ENCODE assay signal across 14 cellular contexts in the genomic region with DNA sequence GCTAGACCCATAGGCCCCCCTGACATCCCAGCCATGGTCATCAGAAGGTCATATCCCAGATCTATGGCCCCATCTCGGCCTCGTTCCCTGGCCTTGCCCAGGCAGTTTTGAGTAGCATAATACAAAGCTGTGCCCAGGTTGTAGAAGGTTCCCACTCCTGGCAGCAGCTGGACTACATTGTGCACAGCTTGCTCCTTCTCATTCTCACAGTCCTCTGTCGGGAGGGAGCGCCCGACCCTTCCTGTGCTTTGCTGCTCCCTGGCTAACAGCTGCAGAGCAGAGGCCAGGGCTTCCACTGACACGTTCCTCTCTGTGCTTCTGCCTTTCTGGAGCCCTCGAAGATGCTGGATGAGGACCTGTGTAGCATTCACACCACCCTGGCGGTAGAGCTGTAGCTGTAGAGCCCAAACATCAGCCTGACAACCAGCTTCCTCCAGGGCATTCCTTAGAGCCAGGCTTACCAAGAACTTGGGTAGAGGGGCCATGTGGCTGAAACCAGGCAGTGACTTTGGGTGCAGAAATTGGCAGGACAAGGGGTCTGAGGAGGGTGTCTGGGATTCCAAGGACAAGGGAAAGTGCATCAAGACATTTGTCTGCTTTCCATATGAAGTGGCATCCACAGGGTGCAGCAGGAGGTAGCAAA. TPM values are rescaled to one million over a fixed set of nuclear protein-coding genes. Genes with fewer than 3 reads are reported as not detected.
DNase-seq lines count a peak whose midpoint lies in the region; ATAC-seq, FAIRE-seq and TF ChIP-seq lines count a peak whose summit lies in the region.
"Had no signal": no experiment of that assay in that cellular context is flagged by ENCODE, and none has a peak within 500 bp of the region (broad histone marks: within the 10 kb centered on the region; RNA-seq: fewer than 3 reads in every experiment).

No MANE protein-coding gene starts in this region.

- H2AFZ ChIP-seq in astrocyte (ENCODE audit: low read depth, low read length), result no peak overlapping the region

- H3K27ac Mint-ChIP-seq in activated CD4-positive, alpha-beta T cell treated with anti-CD3 and anti-CD28 coated beads for 36 hours, result peak overlapping the region; percentile 26
- H3K27ac Mint-ChIP-seq in astrocyte (ENCODE audit: unreplicated experiment) (no peak overlapping the region), neural crest cell (ENCODE audit: unreplicated experiment) (no peak overlapping the region)

- no peaks in the 10 kb centered on the region for H3K4me1 ChIP-seq in HUES64 (ENCODE audit: insufficient read depth, low read length)
- peaks cover 11% of the 10 kb centered on the region for H3K4me1 ChIP-seq in astrocyte (ENCODE audit: insufficient read depth, low read length)

- no peak for DNase-seq in activated CD4-positive, alpha-beta T cell treated with anti-CD3 and anti-CD28 coated beads for 36 hours
- no peak for DNase-seq in activated CD4-positive, alpha-beta T cell treated with anti-CD3 and anti-CD28 coated beads, Interleukin-2, amount 50 U/mL, for 48 hours
- no peak for DNase-seq in astrocyte (ENCODE audit: low read depth)
- DNase-seq in neural crest cell (ENCODE audit: low read depth, low spot score), result no peak
- DNase-seq in COLO829 (ENCODE audit: low spot score), result no peak
- DNase-seq in posterior cingulate gyrus, result no peak
- DNase-seq: SHP77 treated with DMSO at 0.1 percent for 48 hours had no signal

- 89% methylated on average over 8 of the region's 8 CpGs for WGBS in HUES64

- H4K20me1 ChIP-seq in astrocyte (ENCODE audit: insufficient read depth, low read length), result peaks cover 6% of the 10 kb centered on the region

- TF ChIP-seq CTCF in astrocyte (IDR thresholded peaks at IDR 0.05; ENCODE audit: insufficient read depth, low read depth, low read length) (no peak), neural crest cell (conservative IDR thresholded peaks at IDR 0.05) (no peak)

- H3K79me2 ChIP-seq in astrocyte (ENCODE audit: insufficient read depth, low read length), result peaks cover 30% of the 10 kb centered on the region

- no peaks in the 10 kb centered on the region for H3K9me3 Mint-ChIP-seq in activated CD4-positive, alpha-beta T cell treated with anti-CD3 and anti-CD28 coated beads for 36 hours (ENCODE audit: low read depth)
- H3K9me3 Mint-ChIP-seq in astrocyte (ENCODE audit: unreplicated experiment) (no peaks in the 10 kb centered on the region), neural crest cell (no peaks in the 10 kb centered on the region)

- H3K9me3 ChIP-seq in HUES64 (ENCODE audit: insufficient read depth, low read depth, low read length) (no peaks in the 10 kb centered on the region), astrocyte (ENCODE audit: insufficient read depth, low read depth, low read length) (no peaks in the 10 kb centered on the region)
- H3K9me3 ChIP-seq: vagina had no signal

- H3K4me2 ChIP-seq in astrocyte (ENCODE audit: low read length), result no peak overlapping the region

- no peak overlapping the region for H3K27ac ChIP-seq in HUES64 (ENCODE audit: low read depth, low read length)
- H3K27ac ChIP-seq in astrocyte (ENCODE audit: low read depth, low read length), result no peak overlapping the region

- CTCF ChIA-PET in activated CD4-positive, alpha-beta T cell treated with anti-CD3 and anti-CD28 coated beads for 36 hours (lab: Charles Lee), result interaction anchor here (0.5 to 4.5 kb wide), 11 partner anchors 9 to 102 kb away, joined by 3 to 30 read pairs (median 4); partner anchors contain the start of genes CNPY2, COQ10A, IL23A and PAN2

- no peak for ATAC-seq in activated CD4-positive, alpha-beta T cell treated with anti-CD3 and anti-CD28 coated beads for 36 hours
- ATAC-seq in HG03457 (IDR thresholded peaks at IDR 0.05; ENCODE audit: unreplicated experiment), result no peak

- no peaks in the 10 kb centered on the region for H3K36me3 ChIP-seq in HUES64 (ENCODE audit: insufficient read depth, low read length)
- H3K36me3 ChIP-seq in astrocyte (ENCODE audit: insufficient read depth, low read length), result no peaks in the 10 kb centered on the region
- H3K36me3 ChIP-seq: vagina had no signal

- no peaks in the 10 kb centered on the region for H3K27me3 Mint-ChIP-seq in activated CD4-positive, alpha-beta T cell treated with anti-CD3 and anti-CD28 coated beads for 36 hours
- H3K27me3 Mint-ChIP-seq in astrocyte (ENCODE audit: low read depth, unreplicated experiment) (no peaks in the 10 kb centered on the region), neural crest cell (ENCODE audit: low read depth) (peaks cover 13% of the 10 kb centered on the region)

- peak overlapping the region; percentile 86 for H3K4me3 Mint-ChIP-seq in activated CD4-positive, alpha-beta T cell treated with anti-CD3 and anti-CD28 coated beads for 36 hours
- H3K4me3 Mint-ChIP-seq in astrocyte (ENCODE audit: unreplicated experiment) (peak overlapping the region; percentile 95), neural crest cell (peak overlapping the region; percentile 96)

- peaks cover 3% of the 10 kb centered on the region; the same call in 1 of the 2 replicates for H3K27me3 ChIP-seq in HUES64 (ENCODE audit: insufficient read depth, low read length)
- H3K27me3 ChIP-seq in astrocyte (ENCODE audit: insufficient read depth, low read length), result no peaks in the 10 kb centered on the region
- H3K27me3 ChIP-seq: vagina had no signal

- POLR2A ChIA-PET in activated CD4-positive, alpha-beta T cell treated with anti-CD3 and anti-CD28 coated beads for 36 hours (lab: Charles Lee), result interaction anchor here (3.6 kb wide), 1 partner anchor 23 kb away, joined by 27 read pairs; the partner anchor contains the start of gene IL23A

- H3K36me3 Mint-ChIP-seq in activated CD4-positive, alpha-beta T cell treated with anti-CD3 and anti-CD28 coated beads for 36 hours (ENCODE audit: low read depth), result peaks cover 6% of the 10 kb centered on the region
- no peaks in the 10 kb centered on the region for H3K36me3 Mint-ChIP-seq in astrocyte (ENCODE audit: low read depth, unreplicated experiment)
- H3K36me3 Mint-ChIP-seq in neural crest cell (ENCODE audit: low read depth), result no peaks in the 10 kb centered on the region

- H3K4me1 Mint-ChIP-seq in activated CD4-positive, alpha-beta T cell treated with anti-CD3 and anti-CD28 coated beads for 36 hours, result peaks cover 23% of the 10 kb centered on the region
- peaks cover 4% of the 10 kb centered on the region for H3K4me1 Mint-ChIP-seq in astrocyte (ENCODE audit: low read depth, unreplicated experiment)
- H3K4me1 Mint-ChIP-seq in neural crest cell, result peaks cover 19% of the 10 kb centered on the region

- no peak for FAIRE-seq in astrocyte (lab: Jason Lieb, UNC)
- FAIRE-seq: keratinocyte had no signal

- intact Hi-C loops in activated CD4-positive, alpha-beta T cell treated with anti-CD3 and anti-CD28 coated beads for 36 hours (cut with DNase I, micrococcal nuclease), result loop anchor here (2.0 kb wide), 3 partner anchors 45 to 275 kb away; partner anchors contain the start of gene MYL6B (in 1 of the 2)
- intact Hi-C loops in posterior cingulate gyrus (cut with DNase I), result loop anchor here (2.0 to 5.0 kb wide), 2 partner anchors 87 to 101 kb away; partner anchors contain the start of gene TIMELESS

- peak overlapping the region; percentile 87; the same call in 1 of the 2 replicates for H3K4me3 ChIP-seq in HUES64 (ENCODE audit: low read length)
- no peak overlapping the region for H3K4me3 ChIP-seq in astrocyte (ENCODE audit: insufficient read depth, low read depth, low read length)

- H3K9ac ChIP-seq in HUES64 (ENCODE audit: low read depth, low read length) (no peak overlapping the region), astrocyte (ENCODE audit: low read length) (no peak overlapping the region)

RNA-seq across cellular contexts. Expression of gene APOF, which starts 1.0 kb away (rescaled TPM):
- total RNA-seq in activated CD4-positive, alpha-beta T cell treated with anti-CD3 and anti-CD28 coated beads for 36 hours, result not detected
- polyA plus RNA-seq in HUES64 (2013, experiment 1 of 2), result not detected
- not detected for polyA plus RNA-seq in HUES64 (2013, experiment 2 of 2)
- total RNA-seq in astrocyte (not detected in 2 replicates), neural crest cell (not detected in 2 replicates)
- total RNA-seq: fibroblast of villous mesenchyme, NCI-H460, vagina had no signal
- polyA plus RNA-seq: keratinocyte, neural cell had no signal

RNA-seq across cellular contexts. Expression of gene STAT2, which starts 1.7 kb away (rescaled TPM):
- total RNA-seq in activated CD4-positive, alpha-beta T cell treated with anti-CD3 and anti-CD28 coated beads for 36 hours, result 100 to 1,000 TPM; 116 to 124 TPM
- polyA plus RNA-seq in HUES64 (2013, experiment 1 of 2), result 20.3 TPM
- polyA plus RNA-seq in HUES64 (2013, experiment 2 of 2), result 21.0 TPM
- total RNA-seq in astrocyte (257 and 291 TPM in 2 replicates), neural crest cell (67.4 and 70.0 TPM in 2 replicates)

RNA-seq across cellular contexts. Expression of gene IL23A, which starts 22.9 kb away (rescaled TPM):
- total RNA-seq in activated CD4-positive, alpha-beta T cell treated with anti-CD3 and anti-CD28 coated beads for 36 hours, result 10 to 100 TPM; 18.5 to 21.6 TPM
- polyA plus RNA-seq in HUES64 (2013, experiment 1 of 2), result 2.3 TPM
- 2.3 TPM for polyA plus RNA-seq in HUES64 (2013, experiment 2 of 2)
- 0.32 TPM in 1 of 2 replicates, not detected in the other for total RNA-seq in astrocyte
- total RNA-seq in neural crest cell, result 0.23 TPM in 1 of 2 replicates, not detected in the other
- total RNA-seq: fibroblast of villous mesenchyme, vagina had no signal

RNA-seq across cellular contexts. Expression of gene PAN2, which starts 27.8 kb away (rescaled TPM):
- total RNA-seq in activated CD4-positive, alpha-beta T cell treated with anti-CD3 and anti-CD28 coated beads for 36 hours, result 10 to 100 TPM; 54.6 to 62.5 TPM
- 16.7 TPM for polyA plus RNA-seq in HUES64 (2013, experiment 1 of 2)
- polyA plus RNA-seq in HUES64 (2013, experiment 2 of 2), result 20.3 TPM
- total RNA-seq in astrocyte (10.1 and 15.4 TPM in 2 replicates), neural crest cell (64.4 and 69.6 TPM in 2 replicates)

RNA-seq across cellular contexts. Expression of gene CNPY2, which starts 45.8 kb away (rescaled TPM):
- 10 to 100 TPM; 77.4 to 82.6 TPM for total RNA-seq in activated CD4-positive, alpha-beta T cell treated with anti-CD3 and anti-CD28 coated beads for 36 hours
- 148 TPM for polyA plus RNA-seq in HUES64 (2013, experiment 1 of 2)
- 142 TPM for polyA plus RNA-seq in HUES64 (2013, experiment 2 of 2)
- total RNA-seq in astrocyte (187 and 202 TPM in 2 replicates), neural crest cell (242 and 244 TPM in 2 replicates)

Comparison
In these comparisons a context has a peak if more than half of its experiments do, and no peak if none do; other contexts are left out.
1. RNA of gene IL23A, which starts 22.9 kb away (total RNA-seq): 18.5 to 21.6 TPM in activated CD4-positive, alpha-beta T cell treated with anti-CD3 and anti-CD28 coated beads for 36 hours; 0.32 TPM in astrocyte and 0.23 TPM in neural crest cell; every median in the first group is over 10 times any median in the second.
2. Peak in every context shown above with its lines, with median percentiles within 50 percentile points of each other: H3K4me3 Mint-ChIP-seq.